ENCODE assay signal across 10 cellular contexts in genomic region chr18:58315739-58316215, GRCh38.
DNase-seq lines count a peak whose midpoint lies in the region; ATAC-seq and TF ChIP-seq lines count a peak whose summit lies in the region.
"Had no signal": no experiment of that assay in that cellular context is flagged by ENCODE, and none has a peak within 500 bp of the region (broad histone marks: within the 10 kb centered on the region; RNA-seq: fewer than 3 reads in every experiment).

No MANE protein-coding gene starts in this region.

- H3K4me3 Mint-ChIP-seq in activated naive CD4-positive, alpha-beta T cell treated with anti-CD3 and anti-CD28 coated beads for 36 hours = no peak overlapping the region

- no peak for TF ChIP-seq CTCF in epithelial cell of esophagus (IDR thresholded peaks at IDR 0.05; ENCODE audit: insufficient read depth, low read depth, low read length, missing control alignments)
- no peak for TF ChIP-seq CTCF in vagina (IDR thresholded peaks at IDR 0.05)

- H3K27ac ChIP-seq in muscle layer of colon (ENCODE audit: low read depth, low read length) = peak overlapping the region; percentile 62
- peak overlapping the region; percentile 66 for H3K27ac ChIP-seq in vagina
- H3K27ac ChIP-seq: testis had no signal

- H3K4me1 ChIP-seq in muscle layer of colon (ENCODE audit: insufficient read depth, low read length) (peaks cover 57% of the 10 kb centered on the region), vagina (peaks cover 27% of the 10 kb centered on the region)
- H3K4me1 ChIP-seq: testis had no signal

- CTCF ChIA-PET in activated naive CD4-positive, alpha-beta T cell treated with anti-CD3 and anti-CD28 coated beads for 36 hours (lab: Charles Lee) = interaction anchor here (0.6 to 2.7 kb wide), 6 partner anchors 10 to 537 kb away, joined by 3 to 9 read pairs (median 7); no protein-coding TSS in a partner anchor

- H3K9me3 Mint-ChIP-seq in activated naive CD4-positive, alpha-beta T cell treated with anti-CD3 and anti-CD28 coated beads for 36 hours = no peaks in the 10 kb centered on the region

- ATAC-seq in GM19467 (IDR thresholded peaks at IDR 0.05; ENCODE audit: unreplicated experiment) = no peak
- ATAC-seq in HG02840 (IDR thresholded peaks at IDR 0.05; ENCODE audit: low FRiP score, unreplicated experiment) = no peak

- no peaks in the 10 kb centered on the region for H3K36me3 ChIP-seq in muscle layer of colon (ENCODE audit: insufficient read depth, low read length)
- H3K36me3 ChIP-seq in vagina = no peaks in the 10 kb centered on the region

- H3K9ac ChIP-seq in muscle layer of colon (ENCODE audit: low read length) = no peak overlapping the region

- H3K27ac Mint-ChIP-seq in activated naive CD4-positive, alpha-beta T cell treated with anti-CD3 and anti-CD28 coated beads for 36 hours = peak overlapping the region; percentile 23

- intact Hi-C loops in activated naive CD4-positive, alpha-beta T cell treated with anti-CD3 and anti-CD28 coated beads for 36 hours (cut with micrococcal nuclease) = no loop called here
- intact Hi-C loops in vagina (cut with DNase I) = no loop called here

- H3K4me3 ChIP-seq in epithelial cell of esophagus (ENCODE audit: low read length) = no peak overlapping the region
- H3K4me3 ChIP-seq in muscle layer of colon (ENCODE audit: low read depth in 1 of 2, low read length in 2 of 2) = no peak overlapping the region
- no peak overlapping the region for H3K4me3 ChIP-seq in vagina
- H3K4me3 ChIP-seq: testis had no signal

- H3K27me3 ChIP-seq in muscle layer of colon (ENCODE audit: control insufficient read depth in 1 of 2, insufficient read depth in 2 of 2, low read length in 2 of 2) (no peaks in the 10 kb centered on the region), vagina (no peaks in the 10 kb centered on the region)
- H3K27me3 ChIP-seq: testis had no signal

- no peaks in the 10 kb centered on the region for H3K36me3 Mint-ChIP-seq in activated naive CD4-positive, alpha-beta T cell treated with anti-CD3 and anti-CD28 coated beads for 36 hours (ENCODE audit: low read depth)

- H3K9me3 ChIP-seq in muscle layer of colon (ENCODE audit: low read length) = no peaks in the 10 kb centered on the region
- no peaks in the 10 kb centered on the region for H3K9me3 ChIP-seq in vagina
- H3K9me3 ChIP-seq: testis had no signal

- H3K4me1 Mint-ChIP-seq in activated naive CD4-positive, alpha-beta T cell treated with anti-CD3 and anti-CD28 coated beads for 36 hours (ENCODE audit: low read depth) = peaks cover 46% of the 10 kb centered on the region

- TF ChIP-seq POLR2A in vagina (IDR thresholded peaks at IDR 0.05) = no peak

- peak; percentile 43 for DNase-seq in activated naive CD4-positive, alpha-beta T cell treated with anti-CD3 and anti-CD28 coated beads for 36 hours
- DNase-seq in activated naive CD4-positive, alpha-beta T cell treated with Interleukin-2 at 50 U/mL for 16 hours = no peak
- peak; percentile 42 for DNase-seq in epithelial cell of esophagus (ENCODE audit: low read depth)
- DNase-seq in vagina (ENCODE audit: extremely low spot score in 2 of 2) = no peak
- no peak for DNase-seq in NCI-H774 (lab: John Stamatoyannopoulos, UW)
- DNase-seq: MV-4-11, testis had no signal

- no peaks in the 10 kb centered on the region for H3K27me3 Mint-ChIP-seq in activated naive CD4-positive, alpha-beta T cell treated with anti-CD3 and anti-CD28 coated beads for 36 hours (ENCODE audit: low read depth)

Comparison
In these comparisons a context has a peak if more than half of its experiments do, and no peak if none do; other contexts are left out.
1. DNase-seq: peak in activated naive CD4-positive, alpha-beta T cell treated with anti-CD3 and anti-CD28 coated beads for 36 hours (single experiment) and epithelial cell of esophagus (single experiment); none in activated naive CD4-positive, alpha-beta T cell treated with Interleukin-2 at 50 U/mL for 16 hours (single experiment), vagina (0 of 2) and NCI-H774 (single experiment).